ENCODE assay signal across 1 cellular context in the genomic region with DNA sequence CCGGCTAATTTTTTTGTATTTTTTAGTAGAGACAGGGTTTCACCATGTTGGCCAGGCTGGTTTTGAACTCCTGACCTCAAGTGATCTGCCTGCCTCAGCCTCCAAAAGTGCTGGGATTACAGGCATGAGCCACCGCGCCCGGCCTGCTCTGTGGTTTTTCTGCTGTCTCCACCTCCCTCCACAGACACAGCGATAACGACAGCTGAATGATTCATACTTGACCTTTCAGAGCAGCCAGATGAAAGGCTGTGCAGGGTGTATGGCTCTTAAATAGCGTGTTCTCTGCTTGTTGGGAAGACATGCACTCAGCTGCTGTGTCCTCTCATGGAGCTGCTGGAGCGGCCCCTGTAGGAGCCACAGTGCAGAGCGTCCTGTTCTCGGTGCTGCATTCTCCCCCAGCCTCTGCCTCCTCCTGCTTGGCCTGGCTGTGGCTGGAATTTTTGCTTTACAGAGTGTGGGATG.
TF ChIP-seq lines count a peak whose summit lies in the region.

No MANE protein-coding gene starts in this region.

TF ChIP-seq in HepG2, 621 proteins besides CTCF, POLR2A, EP300 and RAD21 (continued from another document):
- peak; percentile 83; the same call in 1 of the 2 replicates for TF ChIP-seq AHDC1 (CRISPR knock-in tag; IDR thresholded peaks at IDR 0.05; ENCODE audit: borderline replicate concordance)
TF ChIP-seq in HepG2: peak in this region for 193; not testable (repeated sequence) for 428.
